Comparison of ENCODE assay signal across 25 cellular contexts in the genomic region with DNA sequence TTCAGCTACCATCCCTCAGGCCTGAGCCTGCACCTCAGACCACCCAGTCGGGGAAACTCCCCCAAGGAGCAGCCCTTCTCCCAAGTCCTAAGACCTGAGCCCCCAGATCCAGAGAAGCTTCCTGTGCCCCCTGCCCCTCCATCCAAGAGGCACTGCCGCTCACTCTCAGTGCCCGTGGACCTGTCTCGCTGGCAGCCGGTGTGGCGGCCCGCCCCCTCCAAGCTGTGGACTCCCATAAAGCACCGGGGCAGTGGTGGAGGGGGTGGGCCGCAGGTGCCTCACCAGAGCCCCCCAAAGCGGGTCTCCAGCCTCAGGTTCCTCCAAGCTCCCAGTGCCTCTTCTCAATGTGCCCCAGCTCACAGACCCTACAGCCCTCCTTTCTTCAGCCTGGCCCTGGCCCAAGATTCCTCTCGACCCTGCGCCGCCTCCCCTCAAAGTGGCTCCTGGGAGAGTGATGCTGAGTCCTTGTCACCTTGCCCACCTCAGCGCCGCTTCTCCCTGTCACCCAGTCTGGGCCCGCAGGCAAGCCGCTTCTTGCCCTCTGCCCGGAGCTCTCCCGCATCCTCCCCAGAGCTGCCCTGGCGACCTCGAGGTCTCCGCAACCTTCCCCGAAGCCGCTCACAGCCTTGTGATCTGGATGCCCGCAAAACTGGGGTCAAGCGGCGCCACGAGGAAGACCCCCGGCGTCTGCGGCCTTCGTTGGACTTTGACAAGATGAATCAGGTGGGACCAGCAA. TPM values are rescaled to one million over a fixed set of nuclear protein-coding genes. Genes with fewer than 3 reads are reported as not detected.
"Had no signal": no experiment of that assay in that cellular context is flagged by ENCODE, and none has a peak within 500 bp of the region (broad histone marks: within the 10 kb centered on the region; RNA-seq: fewer than 3 reads in every experiment).

No MANE protein-coding gene starts in this region.

- H3K27me3 ChIP-seq: dorsolateral prefrontal cortex, esophagus squamous epithelium, gastroesophageal sphincter, ovary, right atrium auricular region, sigmoid colon, tibial artery, upper lobe of left lung, uterus had no signal

- H3K4me3 Mint-ChIP-seq: naive thymus-derived CD4-positive, alpha-beta T cell; nephron progenitor cell had no signal

- FAIRE-seq: endometrium had no signal

- H3K4me1 ChIP-seq: uterus had no signal

- DNase-seq: cortex of kidney; dorsolateral prefrontal cortex; effector CD8-positive, alpha-beta T cell; esophagus squamous epithelium; foreskin fibroblast; glutamatergic neuron; left colon; mammary epithelial cell; naive thymus-derived CD4-positive, alpha-beta T cell; ovary; sigmoid colon; stimulated activated CD4-positive, alpha-beta T cell treated with anti-CD3 and anti-CD28 coated beads, Interleukin-2, amount 100 ng/mL, for 24 hours; stimulated activated CD4-positive, alpha-beta T cell treated with anti-CD3 and anti-CD28 coated beads, Interleukin-4, amount 100 ng/mL, for 4 hours; stimulated activated naive CD4-positive, alpha-beta T cell treated with Interleukin-2 at 50 U/mL for 16 hours; uterus had no signal

- ATAC-seq: gastroesophageal sphincter; left colon; naive thymus-derived CD4-positive, alpha-beta T cell had no signal

- H3K27ac Mint-ChIP-seq: naive thymus-derived CD4-positive, alpha-beta T cell had no signal

- H3K4me3 ChIP-seq: dorsolateral prefrontal cortex, esophagus squamous epithelium, gastroesophageal sphincter, ovary, right atrium auricular region, sigmoid colon, skin epidermis, tibial artery, upper lobe of left lung, uterus had no signal

- H3K9me3 ChIP-seq: esophagus squamous epithelium, gastroesophageal sphincter, ovary, right atrium auricular region, sigmoid colon, tibial artery, upper lobe of left lung, uterus had no signal

- H3K36me3 ChIP-seq: uterus had no signal

- H3K9me3 Mint-ChIP-seq: naive thymus-derived CD4-positive, alpha-beta T cell; nephron progenitor cell had no signal

- H3K27ac ChIP-seq: dorsolateral prefrontal cortex, epithelial cell of prostate, esophagus squamous epithelium, gastroesophageal sphincter, ovary, right atrium auricular region, sigmoid colon, skin epidermis, tibial artery, uterus had no signal

RNA-seq across cellular contexts. Expression of a gene that starts 13.5 kb away (rescaled TPM):
- total RNA-seq: mesenteric fat pad, posterior vena cava had no signal
- polyA plus RNA-seq: naive thymus-derived CD4-positive, alpha-beta T cell had no signal
